Comparison of ENCODE assay signal across 1 cellular context in genomic region chr14:101947904-101948665, GRCh38.
A peak's percentile ranks its signal among the peaks of the same experiment; 100 is the strongest.
TF ChIP-seq lines count a peak whose summit lies in the region.

No MANE protein-coding gene starts in this region.

TF ChIP-seq in HepG2, 621 proteins besides CTCF, POLR2A, EP300 and RAD21 (continued from another document and continues in another):
- TF ChIP-seq ZGPAT (CRISPR knock-in tag; IDR thresholded peaks at IDR 0.05), result peak; percentile 80
- no peak for TF ChIP-seq FOXP1 (IDR thresholded peaks at IDR 0.05)
- TF ChIP-seq FOXP1 (CRISPR knock-in tag; IDR thresholded peaks at IDR 0.05), result peak; percentile 16; the same call in 1 of the 2 replicates
- TF ChIP-seq ZNF781 (CRISPR knock-in tag; IDR thresholded peaks at IDR 0.05; ENCODE audit: borderline replicate concordance, not compliant biosample characterization), result peak; percentile 64
- TF ChIP-seq TCF12 (IDR thresholded peaks at IDR 0.05), result no peak
- TF ChIP-seq TCF12 (CRISPR knock-in tag; IDR thresholded peaks at IDR 0.05), result no peak
- peak; percentile 96 for TF ChIP-seq POLR2G (IDR thresholded peaks at IDR 0.05; ENCODE audit: low read depth, low read length)
- no peak for TF ChIP-seq SIX1 (CRISPR knock-in tag; IDR thresholded peaks at IDR 0.05; ENCODE audit: borderline replicate concordance)
- TF ChIP-seq GPN1 (CRISPR knock-in tag; IDR thresholded peaks at IDR 0.05; ENCODE audit: borderline replicate concordance), result no peak; the same call in 1 of the 2 replicates
- TF ChIP-seq REST (IDR thresholded peaks at IDR 0.05; ENCODE audit: borderline replicate concordance in 1 of 2, low read depth in 1 of 2, low read length in 2 of 2), result 0 out of 4 replicates have a peak, but pooled peaks of 1 of the 2 experiments have one; percentile 59
- TF ChIP-seq ZC3H13 (CRISPR knock-in tag; IDR thresholded peaks at IDR 0.05), result no peak
- TF ChIP-seq SNAPC5 (CRISPR knock-in tag; IDR thresholded peaks at IDR 0.05; ENCODE audit: borderline replicate concordance), result 0 out of 2 replicates have a peak, but pooled peaks have one; percentile 45
- no peak for TF ChIP-seq ARNT (IDR thresholded peaks at IDR 0.05)
- TF ChIP-seq ZNF263 (CRISPR knock-in tag; IDR thresholded peaks at IDR 0.05), result no peak
- peak; percentile 20; the same call in 1 of the 2 replicates for TF ChIP-seq ZSCAN22 (CRISPR knock-in tag; IDR thresholded peaks at IDR 0.05)
- TF ChIP-seq HINFP (CRISPR knock-in tag; IDR thresholded peaks at IDR 0.05; ENCODE audit: low read depth), result peak; percentile 10; the same call in 1 of the 2 replicates
- peak; percentile 26; the same call in 1 of the 2 replicates for TF ChIP-seq RFXANK (CRISPR knock-in tag; IDR thresholded peaks at IDR 0.05)
- TF ChIP-seq ATF7-NPFF (CRISPR knock-in tag; IDR thresholded peaks at IDR 0.05; ENCODE audit: low read depth), result no peak; the same call in 1 of the 2 replicates
- peak; percentile 60 for TF ChIP-seq TGIF2 (CRISPR knock-in tag; IDR thresholded peaks at IDR 0.05)
- TF ChIP-seq ZNF567 (CRISPR knock-in tag; IDR thresholded peaks at IDR 0.05; ENCODE audit: borderline replicate concordance), result peak; percentile 86; the same call in 1 of the 2 replicates
- peak; percentile 88; the same call in 1 of the 2 replicates for TF ChIP-seq NFKB2 (CRISPR knock-in tag; IDR thresholded peaks at IDR 0.05; ENCODE audit: borderline replicate concordance)
- no peak for TF ChIP-seq RFX3 (CRISPR knock-in tag; IDR thresholded peaks at IDR 0.05)
- TF ChIP-seq ATF3 (CRISPR knock-in tag; IDR thresholded peaks at IDR 0.05), result peak; percentile 91
- TF ChIP-seq SNAPC2 (CRISPR knock-in tag; IDR thresholded peaks at IDR 0.05), result peak; percentile 18; the same call in 1 of the 2 replicates
- no peak for TF ChIP-seq ARID2 (CRISPR knock-in tag; IDR thresholded peaks at IDR 0.05; ENCODE audit: borderline replicate concordance)
- TF ChIP-seq ZNF550 (CRISPR knock-in tag; IDR thresholded peaks at IDR 0.05; ENCODE audit: borderline replicate concordance), result no peak
- TF ChIP-seq ZNF704 (CRISPR knock-in tag; IDR thresholded peaks at IDR 0.05; ENCODE audit: borderline replicate concordance), result peak; percentile 91; the same call in 1 of the 2 replicates
- no peak for TF ChIP-seq PREB (CRISPR knock-in tag; IDR thresholded peaks at IDR 0.05)
- TF ChIP-seq ZNF543 (CRISPR knock-in tag; IDR thresholded peaks at IDR 0.05), result peak; percentile 54; the same call in 1 of the 2 replicates
- no peak for TF ChIP-seq ZNF83 (CRISPR knock-in tag; IDR thresholded peaks at IDR 0.05; ENCODE audit: borderline replicate concordance)
- TF ChIP-seq ZSCAN5A (CRISPR knock-in tag; IDR thresholded peaks at IDR 0.05; ENCODE audit: borderline replicate concordance), result 0 out of 2 replicates have a peak, but pooled peaks have one; percentile 52
- no peak for TF ChIP-seq KAT2B (IDR thresholded peaks at IDR 0.05; ENCODE audit: borderline replicate concordance, low read depth, low read length)
- no peak; the same call in 1 of the 2 replicates for TF ChIP-seq ZNF615 (CRISPR knock-in tag; IDR thresholded peaks at IDR 0.05; ENCODE audit: borderline replicate concordance)
- no peak for TF ChIP-seq ZNF672 (CRISPR knock-in tag; IDR thresholded peaks at IDR 0.05)
- peak; percentile 57 for TF ChIP-seq PTBP1 (IDR thresholded peaks at IDR 0.05; ENCODE audit: low read depth, low read length, poor library complexity, severe bottlenecking)
- no peak for TF ChIP-seq SETDB1 (CRISPR knock-in tag; IDR thresholded peaks at IDR 0.05; ENCODE audit: borderline replicate concordance)
- no peak; the same call in 1 of the 2 replicates for TF ChIP-seq ZNF563 (CRISPR knock-in tag; IDR thresholded peaks at IDR 0.05)
- TF ChIP-seq KDM5B (CRISPR knock-in tag; IDR thresholded peaks at IDR 0.05; ENCODE audit: borderline replicate concordance), result peak; percentile 89; the same call in 1 of the 2 replicates
- TF ChIP-seq BRCA1 (CRISPR knock-in tag; IDR thresholded peaks at IDR 0.05), result peak; percentile 81
- 0 out of 2 replicates have a peak, but pooled peaks have one; percentile 15 for TF ChIP-seq ZNF441 (CRISPR knock-in tag; IDR thresholded peaks at IDR 0.05; ENCODE audit: borderline replicate concordance)
- peak; percentile 82 for TF ChIP-seq ZNF580 (CRISPR knock-in tag; IDR thresholded peaks at IDR 0.05; ENCODE audit: borderline replicate concordance, low read depth)
- TF ChIP-seq ESRRA (CRISPR knock-in tag; IDR thresholded peaks at IDR 0.05; ENCODE audit: low read depth), result peak; percentile 41; the same call in 1 of the 2 replicates
- TF ChIP-seq PRDM4 (CRISPR knock-in tag; IDR thresholded peaks at IDR 0.05; ENCODE audit: borderline replicate concordance), result peak; percentile 91; the same call in 1 of the 2 replicates
- TF ChIP-seq ZBTB38 (CRISPR knock-in tag; IDR thresholded peaks at IDR 0.05), result peak; percentile 48; the same call in 1 of the 2 replicates
- TF ChIP-seq WIZ (CRISPR knock-in tag; IDR thresholded peaks at IDR 0.05), result no peak
- no peak for TF ChIP-seq SOX6 (IDR thresholded peaks at IDR 0.05)
- peak; percentile 78 for TF ChIP-seq SOX6 (CRISPR knock-in tag; IDR thresholded peaks at IDR 0.05)
- no peak for TF ChIP-seq PHB2 (IDR thresholded peaks at IDR 0.05; ENCODE audit: partially characterized antibody)
- TF ChIP-seq ZNF577 (CRISPR knock-in tag; IDR thresholded peaks at IDR 0.05; ENCODE audit: borderline replicate concordance, low read depth), result no peak
- no peak for TF ChIP-seq GLI4 (CRISPR knock-in tag; IDR thresholded peaks at IDR 0.05; ENCODE audit: borderline replicate concordance)
- peak; percentile 70; the same call in 1 of the 2 replicates for TF ChIP-seq IRF9 (CRISPR knock-in tag; IDR thresholded peaks at IDR 0.05; ENCODE audit: borderline replicate concordance)
- TF ChIP-seq ZNF235 (CRISPR knock-in tag; IDR thresholded peaks at IDR 0.05; ENCODE audit: borderline replicate concordance), result no peak
